1 cellular context compared by ENCODE assay signal in the genomic region with DNA sequence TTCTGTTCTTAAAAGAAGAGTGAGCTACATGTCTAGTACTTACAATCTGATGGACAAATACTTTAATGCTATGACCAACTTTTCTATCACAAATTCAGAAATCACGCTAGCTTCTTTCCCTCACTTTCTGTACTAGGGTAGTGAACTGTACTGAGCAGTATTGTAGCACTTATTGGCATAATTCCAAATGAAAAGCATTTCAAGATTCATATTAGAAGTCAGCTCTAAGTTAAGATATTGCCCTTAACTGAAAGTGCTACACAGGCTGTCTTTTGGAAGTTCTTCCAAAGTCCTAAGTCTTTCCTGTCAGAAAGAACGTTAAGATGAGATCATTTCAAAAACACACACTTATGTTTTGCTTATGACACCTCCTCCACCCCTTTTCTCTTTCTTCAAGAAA.
TF ChIP-seq lines count a peak whose summit lies in the region.

No MANE protein-coding gene starts in this region.

TF ChIP-seq in SK-N-SH, 30 proteins besides CTCF, POLR2A, EP300 and RAD21 (continued from another document):
- TF ChIP-seq, protein P1, sequence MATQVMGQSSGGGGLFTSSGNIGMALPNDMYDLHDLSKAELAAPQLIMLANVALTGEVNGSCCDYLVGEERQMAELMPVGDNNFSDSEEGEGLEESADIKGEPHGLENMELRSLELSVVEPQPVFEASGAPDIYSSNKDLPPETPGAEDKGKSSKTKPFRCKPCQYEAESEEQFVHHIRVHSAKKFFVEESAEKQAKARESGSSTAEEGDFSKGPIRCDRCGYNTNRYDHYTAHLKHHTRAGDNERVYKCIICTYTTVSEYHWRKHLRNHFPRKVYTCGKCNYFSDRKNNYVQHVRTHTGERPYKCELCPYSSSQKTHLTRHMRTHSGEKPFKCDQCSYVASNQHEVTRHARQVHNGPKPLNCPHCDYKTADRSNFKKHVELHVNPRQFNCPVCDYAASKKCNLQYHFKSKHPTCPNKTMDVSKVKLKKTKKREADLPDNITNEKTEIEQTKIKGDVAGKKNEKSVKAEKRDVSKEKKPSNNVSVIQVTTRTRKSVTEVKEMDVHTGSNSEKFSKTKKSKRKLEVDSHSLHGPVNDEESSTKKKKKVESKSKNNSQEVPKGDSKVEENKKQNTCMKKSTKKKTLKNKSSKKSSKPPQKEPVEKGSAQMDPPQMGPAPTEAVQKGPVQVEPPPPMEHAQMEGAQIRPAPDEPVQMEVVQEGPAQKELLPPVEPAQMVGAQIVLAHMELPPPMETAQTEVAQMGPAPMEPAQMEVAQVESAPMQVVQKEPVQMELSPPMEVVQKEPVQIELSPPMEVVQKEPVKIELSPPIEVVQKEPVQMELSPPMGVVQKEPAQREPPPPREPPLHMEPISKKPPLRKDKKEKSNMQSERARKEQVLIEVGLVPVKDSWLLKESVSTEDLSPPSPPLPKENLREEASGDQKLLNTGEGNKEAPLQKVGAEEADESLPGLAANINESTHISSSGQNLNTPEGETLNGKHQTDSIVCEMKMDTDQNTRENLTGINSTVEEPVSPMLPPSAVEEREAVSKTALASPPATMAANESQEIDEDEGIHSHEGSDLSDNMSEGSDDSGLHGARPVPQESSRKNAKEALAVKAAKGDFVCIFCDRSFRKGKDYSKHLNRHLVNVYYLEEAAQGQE (IDR thresholded peaks at IDR 0.05; ENCODE audit: low read depth, low read length) = no peak
- TF ChIP-seq FOSL2 (IDR thresholded peaks at IDR 0.05; ENCODE audit: borderline replicate concordance, low read depth) (no peak), GABPA (IDR thresholded peaks at IDR 0.05; ENCODE audit: low read depth) (no peak), MXI1 (IDR thresholded peaks at IDR 0.05; ENCODE audit: low read depth, low read length) (no peak), GATA2 (CRISPR knock-in tag; IDR thresholded peaks at IDR 0.05) (no peak)
